Comparison of ENCODE assay signal across 12 cellular contexts in the genomic region with DNA sequence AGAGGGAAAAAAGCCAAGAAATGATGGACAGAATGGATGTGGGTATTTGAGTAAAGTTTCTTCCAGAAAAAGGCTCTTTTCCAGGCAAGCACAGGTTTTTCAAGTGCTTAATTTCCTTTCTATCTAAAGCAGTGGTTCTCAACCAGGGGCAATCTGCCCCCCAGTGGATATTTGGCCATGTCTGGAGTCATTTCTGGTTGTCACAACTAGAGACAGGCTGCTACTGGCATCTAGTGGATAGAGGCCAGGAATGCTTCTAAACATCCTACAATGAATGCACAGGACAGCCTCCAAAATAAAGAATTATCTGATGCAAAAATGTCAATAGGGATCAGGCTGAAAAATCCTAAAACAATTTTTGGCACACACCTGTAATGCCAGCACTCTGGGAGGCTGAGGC. TPM values are rescaled to one million over a fixed set of nuclear protein-coding genes. Genes with fewer than 3 reads are reported as not detected.
A peak's percentile ranks its signal among the peaks of the same experiment; 100 is the strongest.
DNase-seq lines count a peak whose midpoint lies in the region; ATAC-seq and TF ChIP-seq lines count a peak whose summit lies in the region.
"Had no signal": no experiment of that assay in that cellular context is flagged by ENCODE, and none has a peak within 500 bp of the region (broad histone marks: within the 10 kb centered on the region; RNA-seq: fewer than 3 reads in every experiment).

No MANE protein-coding gene starts in this region.

- POLR2A ChIA-PET in SK-N-SH (lab: Yijun Ruan, JAX): no interaction called here

- H3K27ac Mint-ChIP-seq in T-helper 1 cell treated with Interleukin-12 subunit alpha and Interleukin-12 subunit beta and Interleukin-4 antibody, amounts not matched to agents 30 μg/mL and 1 μg/mL, for 36 hours: peak overlapping the region; percentile 7
- H3K27ac Mint-ChIP-seq: memory B cell had no signal

- no peak overlapping the region for H3K4me2 ChIP-seq in SK-N-SH

- H3K9me3 Mint-ChIP-seq in T-helper 1 cell treated with Interleukin-12 subunit alpha and Interleukin-12 subunit beta and Interleukin-4 antibody, amounts not matched to agents 30 μg/mL and 1 μg/mL, for 36 hours: no peaks in the 10 kb centered on the region
- H3K9me3 Mint-ChIP-seq: memory B cell had no signal

- TF ChIP-seq POLR2A in right lobe of liver (IDR thresholded peaks at IDR 0.05) (no peak), stomach (IDR thresholded peaks at IDR 0.05) (no peak)

- no peak overlapping the region for H3K4me3 Mint-ChIP-seq in T-helper 1 cell treated with Interleukin-12 subunit alpha and Interleukin-12 subunit beta and Interleukin-4 antibody, amounts not matched to agents 30 μg/mL and 1 μg/mL, for 36 hours
- H3K4me3 Mint-ChIP-seq: memory B cell had no signal

- no peak overlapping the region for H3K9ac ChIP-seq in SK-N-SH

- ATAC-seq in SK-N-SH treated with all-trans-retinoic acid at 6 μM for 48 hours (peak; percentile 36; the same call in 1 of the 3 replicates), right lobe of liver (no peak)
- ATAC-seq: gastrocnemius medialis had no signal

- H3K36me3 ChIP-seq in SK-N-SH (replicated peaks in 1 of 2; ENCODE audit: control insufficient read depth in 1 of 2, insufficient read depth in 2 of 2, low read length in 1 of 2) (peaks cover 59 to 80% of the 10 kb centered on the region in 2 experiments), right lobe of liver (peaks cover 0 to 41% (median 12%) of the 10 kb centered on the region in 4 donors), stomach (peaks cover 57 to 100% (median 99%) of the 10 kb centered on the region in 4 donors)

- no peaks in the 10 kb centered on the region for H3K27me3 Mint-ChIP-seq in T-helper 1 cell treated with Interleukin-12 subunit alpha and Interleukin-12 subunit beta and Interleukin-4 antibody, amounts not matched to agents 30 μg/mL and 1 μg/mL, for 36 hours (ENCODE audit: low read depth)
- H3K27me3 Mint-ChIP-seq: memory B cell had no signal

- no peaks in the 10 kb centered on the region; the same call in 1 of the 2 replicates for H3K79me2 ChIP-seq in SK-N-SH (ENCODE audit: insufficient read depth)

- intact Hi-C loops in right lobe of liver (cut with DNase I) (no loop called here), stomach (cut with DNase I; ENCODE audit: low total_unique reads) (no loop called here)

- H3K27ac ChIP-seq in SK-N-SH (ENCODE audit: low read depth in 2 of 2, low read length in 1 of 2) (no peak overlapping the region), right lobe of liver (no peak overlapping the region), stomach (no peak overlapping the region)
- H3K27ac ChIP-seq: cardiac muscle cell, gastrocnemius medialis had no signal

- no peak overlapping the region for H2AFZ ChIP-seq in SK-N-SH (ENCODE audit: low read depth)

- no peak overlapping the region for H3K4me3 ChIP-seq in SK-N-SH (ENCODE audit: low read depth in 2 of 2, low read length in 1 of 2)
- no peak overlapping the region for H3K4me3 ChIP-seq in right lobe of liver
- no peak overlapping the region for H3K4me3 ChIP-seq in foreskin fibroblast (ENCODE audit: low read depth in 1 of 2, low read length in 2 of 2)
- no peak overlapping the region for H3K4me3 ChIP-seq in stomach
- H3K4me3 ChIP-seq: cardiac muscle cell, gastrocnemius medialis had no signal

- H3K4me1 Mint-ChIP-seq in T-helper 1 cell treated with Interleukin-12 subunit alpha and Interleukin-12 subunit beta and Interleukin-4 antibody, amounts not matched to agents 30 μg/mL and 1 μg/mL, for 36 hours (ENCODE audit: low read depth): peaks cover 25% of the 10 kb centered on the region
- H3K4me1 Mint-ChIP-seq: memory B cell had no signal

- no peak for DNase-seq in SK-N-SH
- peak; percentile 32 for DNase-seq in HT1080 (ENCODE audit: low read depth)
- no peak for DNase-seq in right lobe of liver
- DNase-seq in foreskin fibroblast: no peak
- no peak for DNase-seq in DMS79 treated with DMSO at 0.1 percent for 48 hours (lab: John Stamatoyannopoulos, UW)
- no peak for DNase-seq in stomach
- DNase-seq: BE2C, gastrocnemius medialis had no signal

- no peak for TF ChIP-seq EP300 in SK-N-SH (IDR thresholded peaks at IDR 0.05; ENCODE audit: borderline replicate concordance in 1 of 2, low read depth in 1 of 2, low read length in 1 of 2)
- no peak for TF ChIP-seq EP300 in stomach (IDR thresholded peaks at IDR 0.05)

- H3K9me3 ChIP-seq in SK-N-SH: no peaks in the 10 kb centered on the region
- H3K9me3 ChIP-seq in right lobe of liver: no peaks in the 10 kb centered on the region
- no peaks in the 10 kb centered on the region for H3K9me3 ChIP-seq in stomach
- H3K9me3 ChIP-seq: BE2C, gastrocnemius medialis had no signal

- H3K4me1 ChIP-seq in SK-N-SH (ENCODE audit: control insufficient read depth in 1 of 2, insufficient read depth in 2 of 2, low read depth in 1 of 2, low read length in 1 of 2) (no peaks in the 10 kb centered on the region; a peak in 1 of 4 replicates), right lobe of liver (no peaks in the 10 kb centered on the region), stomach (peaks cover 0 to 7% (median 0%) of the 10 kb centered on the region in 4 donors)
- H3K4me1 ChIP-seq: BE2C had no signal

- H3F3A ChIP-seq in SK-N-SH (replicated peaks; ENCODE audit: insufficient read depth): no peaks in the 10 kb centered on the region

- TF ChIP-seq CTCF in SK-N-SH (IDR thresholded peaks at IDR 0.05) (no peak), right lobe of liver (IDR thresholded peaks at IDR 0.05) (peak in 3 of 4 donors; percentile 5 to 27 (median 26)), foreskin fibroblast (IDR thresholded peaks at IDR 0.05; ENCODE audit: low read depth, low read length) (no peak), stomach (IDR thresholded peaks at IDR 0.05) (no peak)

- no peaks in the 10 kb centered on the region for H4K20me1 ChIP-seq in SK-N-SH (ENCODE audit: insufficient read depth)

- peaks cover 46% of the 10 kb centered on the region for H3K36me3 Mint-ChIP-seq in T-helper 1 cell treated with Interleukin-12 subunit alpha and Interleukin-12 subunit beta and Interleukin-4 antibody, amounts not matched to agents 30 μg/mL and 1 μg/mL, for 36 hours (ENCODE audit: low read depth)

- H3K9me2 ChIP-seq in SK-N-SH: no peaks in the 10 kb centered on the region

- H3K27me3 ChIP-seq in SK-N-SH (ENCODE audit: insufficient read depth) (no peaks in the 10 kb centered on the region), right lobe of liver (no peaks in the 10 kb centered on the region), stomach (no peaks in the 10 kb centered on the region)
- H3K27me3 ChIP-seq: BE2C, cardiac muscle cell, gastrocnemius medialis had no signal

- no peak; the same call in 1 of the 2 replicates for TF ChIP-seq RAD21 in SK-N-SH (IDR thresholded peaks at IDR 0.05; ENCODE audit: low read length)

- CTCF ChIA-PET in SK-N-SH (lab: Yijun Ruan, JAX): interaction anchor here (1.3 kb wide), 1 partner anchor 10 kb away, joined by 5 read pairs; no protein-coding TSS in a partner anchor

TF ChIP-seq in SK-N-SH treated with all-trans-retinoic acid at 6 μM for 48 hours, 23 proteins besides CTCF, POLR2A, EP300 and RAD21 (continues in another document):
- TF ChIP-seq TOX (CRISPR knock-in tag; IDR thresholded peaks at IDR 0.05; ENCODE audit: borderline replicate concordance): no peak
- no peak for TF ChIP-seq ZC3H10 (CRISPR knock-in tag; IDR thresholded peaks at IDR 0.05)
- no peak for TF ChIP-seq BACH2 (CRISPR knock-in tag; IDR thresholded peaks at IDR 0.05; ENCODE audit: borderline replicate concordance)

TF ChIP-seq in SK-N-SH, 30 proteins besides CTCF, POLR2A, EP300 and RAD21 (continues in another document):
- TF ChIP-seq MAX (IDR thresholded peaks at IDR 0.05; ENCODE audit: low read depth): no peak
- TF ChIP-seq FOSL2 (IDR thresholded peaks at IDR 0.05; ENCODE audit: borderline replicate concordance, low read depth): no peak

RNA-seq across cellular contexts. Expression of gene SEC22C, which starts 23.9 kb away (rescaled TPM):
- polyA plus RNA-seq in SK-N-SH (2012; rRNA removed): 28.5 and 31.9 TPM in 2 replicates
- 33.1 and 36.7 TPM in 2 replicates for polyA plus RNA-seq in SK-N-SH (2012; cell fraction: cytosol; rRNA removed)
- polyA plus RNA-seq in SK-N-SH (2012; cell fraction: nucleus; rRNA removed): 24.2 and 33.1 TPM in 2 replicates
- 56.5 and 65.0 TPM in 2 replicates for total RNA-seq in HT1080 (2014; rRNA removed; shearing (Covaris generic))
- polyA plus RNA-seq in HT1080 (2015; cell fraction: cytosol; rRNA removed): 41.6 and 43.2 TPM in 2 replicates
- polyA plus RNA-seq in HT1080 (2015; cell fraction: nucleus; rRNA removed): 29.5 and 30.7 TPM in 2 replicates
- 10 to 100 TPM; 11.3 to 23.6 (median 13.8) TPM for total RNA-seq in right lobe of liver
- total RNA-seq in stomach: 10 to 100 TPM in 4 of 5 donors, 1 to 10 TPM in 1; 9.8 to 64.3 (median 32.7) TPM
- polyA plus RNA-seq in stomach: 10 to 100 TPM; 15.5 to 31.5 (median 26.3) TPM

RNA-seq across cellular contexts. Expression of gene SS18L2, which starts 32.8 kb away (rescaled TPM):
- polyA plus RNA-seq in SK-N-SH (2012; rRNA removed) (24.1 and 31.8 TPM in 2 replicates), stomach (10 to 100 TPM; 31.9 to 59.7 (median 49.6) TPM)
- 35.1 and 46.3 TPM in 2 replicates for polyA plus RNA-seq in SK-N-SH (2012; cell fraction: cytosol; rRNA removed)
- 15.1 and 18.2 TPM in 2 replicates for polyA plus RNA-seq in SK-N-SH (2012; cell fraction: nucleus; rRNA removed)
- 45.1 and 45.3 TPM in 2 replicates for total RNA-seq in HT1080 (2014; rRNA removed; shearing (Covaris generic))
- polyA plus RNA-seq in HT1080 (2015; cell fraction: cytosol; rRNA removed): 25.0 and 27.2 TPM in 2 replicates
- polyA plus RNA-seq in HT1080 (2015; cell fraction: nucleus; rRNA removed): 9.8 and 10.2 TPM in 2 replicates
- total RNA-seq in right lobe of liver (10 to 100 TPM; 12.0 to 22.8 (median 16.5) TPM), stomach (10 to 100 TPM in 4 of 5 donors, 1 to 10 TPM in 1; 8.0 to 34.4 (median 27.7) TPM)

RNA-seq across cellular contexts. Expression of gene NKTR, which starts 42.6 kb away (rescaled TPM):
- 19.2 and 26.9 TPM in 2 replicates for polyA plus RNA-seq in SK-N-SH (2012; rRNA removed)
- 8.1 and 8.3 TPM in 2 replicates for polyA plus RNA-seq in SK-N-SH (2012; cell fraction: cytosol; rRNA removed)
- 55.0 and 119 TPM in 2 replicates for polyA plus RNA-seq in SK-N-SH (2012; cell fraction: nucleus; rRNA removed)
- total RNA-seq in HT1080 (2014; rRNA removed; shearing (Covaris generic)): 12.8 and 16.1 TPM in 2 replicates
- 9.8 and 11.9 TPM in 2 replicates for polyA plus RNA-seq in HT1080 (2015; cell fraction: cytosol; rRNA removed)
- polyA plus RNA-seq in HT1080 (2015; cell fraction: nucleus; rRNA removed): 130 and 145 TPM in 2 replicates
- total RNA-seq in right lobe of liver: 10 to 100 TPM; 21.9 to 35.2 (median 28.4) TPM
- 100 to 1,000 TPM in 4 of 5 donors, 10 to 100 TPM in 1; 76.5 to 488 (median 141) TPM for total RNA-seq in stomach
- 10 to 100 TPM in 1 of 3 donors, 1 to 10 TPM in 2; 3.8 to 20.0 (median 6.4) TPM for polyA plus RNA-seq in stomach

RNA-seq across cellular contexts. Expression of gene VIPR1, which starts 55.4 kb away (rescaled TPM):
- not detected in 2 replicates for polyA plus RNA-seq in SK-N-SH (2012; rRNA removed)
- polyA plus RNA-seq in SK-N-SH (2012; cell fraction: cytosol; rRNA removed): not detected in 2 replicates
- polyA plus RNA-seq in SK-N-SH (2012; cell fraction: nucleus; rRNA removed): 0.04 and 0.07 TPM in 2 replicates
- total RNA-seq in HT1080 (2014; rRNA removed; shearing (Covaris generic)): not detected in 2 replicates
- not detected in 2 replicates for polyA plus RNA-seq in HT1080 (2015; cell fraction: cytosol; rRNA removed)
- polyA plus RNA-seq in HT1080 (2015; cell fraction: nucleus; rRNA removed): not detected in 2 replicates
- total RNA-seq in right lobe of liver: 10 to 100 TPM in 5 of 6 experiments, 1 to 10 TPM in 1; 1.9 to 34.5 (median 18.2) TPM
- 100 to 1,000 TPM in 1 of 5 donors, 10 to 100 TPM in 3, 1 to 10 TPM in 1; 9.5 to 170 (median 14.0) TPM for total RNA-seq in stomach
- 10 to 100 TPM in 1 of 3 donors, 1 to 10 TPM in 2; 2.2 to 10.0 (median 3.1) TPM for polyA plus RNA-seq in stomach

Comparison
In these comparisons a context has a peak if more than half of its experiments do, and no peak if none do; other contexts are left out.
1. CTCF ChIP-seq: peak in right lobe of liver (3 of 4); none in SK-N-SH (single experiment), foreskin fibroblast (single experiment) and stomach (0 of 7).